Comparison of ENCODE assay signal across 32 cellular contexts in the genomic region with DNA sequence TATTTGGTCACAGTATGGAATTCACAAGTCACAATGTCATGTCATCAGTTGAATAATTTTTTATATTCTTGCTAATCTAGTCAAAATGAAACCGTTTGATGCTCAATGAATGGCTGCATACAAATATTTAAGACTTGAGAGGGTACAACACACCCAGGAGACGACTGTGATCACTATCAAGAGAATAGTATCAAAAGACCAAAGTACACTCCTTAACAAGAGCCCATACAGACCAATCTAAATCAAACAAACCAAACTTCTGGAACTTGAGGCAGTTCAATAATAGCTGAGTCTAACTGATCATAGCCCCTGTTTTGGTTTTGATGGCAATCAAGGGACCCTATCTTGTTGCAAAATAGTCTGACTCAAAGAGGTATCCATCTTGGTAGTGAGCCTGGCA.
"Had no signal": no experiment of that assay in that cellular context is flagged by ENCODE, and none has a peak within 500 bp of the region (broad histone marks: within the 10 kb centered on the region; RNA-seq: fewer than 3 reads in every experiment).

No MANE protein-coding gene starts in this region.

- DNase-seq: activated B cell treated with CpG ODN at 0.5 μM for 24 hours; activated CD4-positive, alpha-beta T cell treated with anti-CD3 and anti-CD28 coated beads for 48 hours; activated CD4-positive, alpha-beta T cell treated with anti-CD3 and anti-CD28 coated beads, Interleukin-2, amount 50 U/mL, for 1 hour; activated CD4-positive, alpha-beta T cell treated with anti-CD3 and anti-CD28 coated beads, Interleukin-2, amount 50 U/mL, for 48 hours; activated CD8-positive, alpha-beta memory T cell treated with anti-CD3 and anti-CD28 coated beads for 24 hours; activated CD8-positive, alpha-beta T cell treated with anti-CD3 and anti-CD28 coated beads for 36 hours; activated effector memory CD4-positive, alpha-beta T cell treated with Interleukin-2 at 50 U/mL for 16 hours; activated gamma-delta T cell treated with Interleukin-2 at 50 U/mL for 16 hours; activated naive CD4-positive, alpha-beta T cell treated with anti-CD3 and anti-CD28 coated beads, Interleukin-2, amount 50 U/mL, for 16 hours; activated naive CD4-positive, alpha-beta T cell treated with Interleukin-2 at 50 U/mL for 16 hours; activated T-cell treated with anti-CD3 and anti-CD28 coated beads, Interleukin-2, amount 50 U/mL, for 4 hours; adrenal gland; amygdala; aorta; central memory CD4-positive, alpha-beta T cell; cerebellar nuclear complex; colonic mucosa; effector CD8-positive, alpha-beta T cell; esophagus squamous epithelium; foreskin melanocyte; T-helper 1 cell; T-helper 17 cell; T1000; WERI-Rb-1 had no signal

- ATAC-seq: activated CD4-positive, CD25-positive, alpha-beta regulatory T cell treated with anti-CD3 and anti-CD28 coated beads, Interleukin-2, amount 50 U/mL, for 24 hours; activated CD8-positive, alpha-beta T cell treated with anti-CD3 and anti-CD28 coated beads for 36 hours; activated T-cell treated with anti-CD3 and anti-CD28 coated beads, Interleukin-2, amount 50 U/mL, for 4 hours; activated T-helper 17 cell treated with anti-CD3 and anti-CD28 coated beads, Interleukin-2, amount 50 U/mL, for 72 hours; gastroesophageal sphincter; T-helper 17 cell had no signal

- H3K27ac ChIP-seq: adrenal gland, breast epithelium, cardiac muscle cell, colonic mucosa, epithelial cell of prostate, esophagus squamous epithelium, gastroesophageal sphincter, WERI-Rb-1 had no signal

- H3K36me3 ChIP-seq: adrenal gland, breast epithelium, cardiac muscle cell, colonic mucosa, esophagus squamous epithelium, gastroesophageal sphincter, WERI-Rb-1 had no signal

- H3K9me3 ChIP-seq: adrenal gland, breast epithelium, colonic mucosa, esophagus squamous epithelium, gastroesophageal sphincter had no signal

- H3K4me3 ChIP-seq: adrenal gland, breast epithelium, cardiac muscle cell, colonic mucosa, esophagus squamous epithelium, gastroesophageal sphincter had no signal

- FAIRE-seq: endometrium, endothelial cell of umbilical vein had no signal

- H3K4me1 ChIP-seq: breast epithelium had no signal

- H3K27me3 ChIP-seq: adrenal gland, breast epithelium, cardiac muscle cell, colonic mucosa, esophagus squamous epithelium, gastroesophageal sphincter had no signal
